ENCODE assay signal across 11 cellular contexts in the genomic region with DNA sequence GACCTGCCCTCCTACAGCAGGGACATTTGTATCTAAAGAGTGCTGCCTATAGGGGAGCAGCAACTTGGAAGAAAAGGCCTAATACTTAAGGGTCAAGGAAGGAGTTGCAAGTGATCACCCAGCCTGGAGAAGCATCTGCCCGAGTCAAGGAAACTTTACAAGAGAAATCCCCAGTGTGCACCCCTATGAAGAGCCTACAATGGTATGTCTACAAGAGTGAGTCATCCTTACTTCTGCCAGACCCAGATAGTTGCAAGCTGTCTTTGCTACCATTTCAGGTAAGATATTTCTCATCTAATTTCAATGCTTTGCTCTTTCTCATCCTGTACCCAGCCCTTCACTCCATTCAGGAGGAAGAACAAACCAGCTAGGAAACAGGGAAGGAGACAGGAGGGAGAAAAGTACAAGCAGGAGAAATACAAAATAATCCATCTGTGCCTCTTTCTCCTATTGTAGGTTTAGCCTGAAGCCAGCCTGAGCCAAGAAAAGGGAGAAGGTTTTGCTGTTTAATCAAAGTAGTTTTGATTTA. TPM values are rescaled to one million over a fixed set of nuclear protein-coding genes. Genes with fewer than 3 reads are reported as not detected.
A peak's percentile ranks its signal among the peaks of the same experiment; 100 is the strongest.
DNase-seq lines count a peak whose midpoint lies in the region; ATAC-seq and TF ChIP-seq lines count a peak whose summit lies in the region.
"Had no signal": no experiment of that assay in that cellular context is flagged by ENCODE, and none has a peak within 500 bp of the region (broad histone marks: within the 10 kb centered on the region; RNA-seq: fewer than 3 reads in every experiment).

No MANE protein-coding gene starts in this region.

- H3K27me3 Mint-ChIP-seq in activated T-cell treated with anti-CD3 and anti-CD28 coated beads, Interleukin-2, amount 50 U/mL, for 72 hours (ENCODE audit: low read depth): peaks cover 8% of the 10 kb centered on the region

- peaks cover 0 to 1% of the 10 kb centered on the region in 2 donors for H3K36me3 Mint-ChIP-seq in activated T-cell treated with anti-CD3 and anti-CD28 coated beads, Interleukin-2, amount 50 U/mL, for 72 hours (ENCODE audit: insufficient read depth in 2 of 2)
- H3K36me3 Mint-ChIP-seq: CD4-positive, alpha-beta memory T cell had no signal

- H3K9me3 ChIP-seq in upper lobe of right lung: no peaks in the 10 kb centered on the region

- TF ChIP-seq CTCF in fibroblast of the aortic adventitia (IDR thresholded peaks at IDR 0.05; ENCODE audit: insufficient read depth, low read length) (no peak), upper lobe of right lung (IDR thresholded peaks at IDR 0.05) (no peak)

- H3K27ac Mint-ChIP-seq in activated T-cell treated with anti-CD3 and anti-CD28 coated beads, Interleukin-2, amount 50 U/mL, for 72 hours: peak overlapping the region; percentile 23
- H3K27ac Mint-ChIP-seq: CD4-positive, alpha-beta memory T cell; nephron progenitor cell had no signal

- no peak for DNase-seq in activated T-cell treated with anti-CD3 and anti-CD28 coated beads, Interleukin-2, amount 50 U/mL, for 72 hours
- DNase-seq in activated T-cell treated with anti-CD3 and anti-CD28 coated beads, Interleukin-2, amount 50 U/mL, for 48 hours: no peak
- DNase-seq in RPMI7951 (ENCODE audit: low read depth) (peak; percentile 92), fibroblast of the aortic adventitia (ENCODE audit: low read depth) (peak; percentile 67), upper lobe of right lung (no peak), H7 (no peak), NCI-H2171 treated with DMSO at 0.1 percent for 48 hours (lab: John Stamatoyannopoulos, UW) (no peak), midbrain (lab: John Stamatoyannopoulos, UW) (no peak)
- DNase-seq: activated gamma-delta T cell; CD4-positive, alpha-beta memory T cell; nephron progenitor cell had no signal

- no peak overlapping the region for H3K27ac ChIP-seq in upper lobe of right lung

- peak; percentile 64 to 77 for ATAC-seq in activated T-cell treated with anti-CD3 and anti-CD28 coated beads, Interleukin-2, amount 50 U/mL, for 72 hours (replicated peaks in 1 of 2)
- peak; percentile 46 for ATAC-seq in upper lobe of right lung

- H3K4me1 Mint-ChIP-seq in activated T-cell treated with anti-CD3 and anti-CD28 coated beads, Interleukin-2, amount 50 U/mL, for 72 hours (ENCODE audit: low read depth): peaks cover 19% of the 10 kb centered on the region
- H3K4me1 Mint-ChIP-seq: CD4-positive, alpha-beta memory T cell had no signal

- intact Hi-C loops in upper lobe of right lung (cut with DNase I): no loop called here

- H3K36me3 ChIP-seq in upper lobe of right lung: no peaks in the 10 kb centered on the region
- H3K36me3 ChIP-seq in H7 (replicated peaks; ENCODE audit: control insufficient read depth, insufficient read depth, low read length): no peaks in the 10 kb centered on the region

- H3K4me1 ChIP-seq in upper lobe of right lung: no peaks in the 10 kb centered on the region

- peaks cover 0 to 1% of the 10 kb centered on the region in 2 donors for H3K9me3 Mint-ChIP-seq in activated T-cell treated with anti-CD3 and anti-CD28 coated beads, Interleukin-2, amount 50 U/mL, for 72 hours

- H3K27me3 ChIP-seq in upper lobe of right lung: no peaks in the 10 kb centered on the region
- no peaks in the 10 kb centered on the region for H3K27me3 ChIP-seq in H7 (ENCODE audit: control insufficient read depth, insufficient read depth, low read length)

- H3K4me3 Mint-ChIP-seq in activated T-cell treated with anti-CD3 and anti-CD28 coated beads, Interleukin-2, amount 50 U/mL, for 72 hours: peak overlapping the region in 1 of 2 donors; percentile 46
- H3K4me3 Mint-ChIP-seq: CD4-positive, alpha-beta memory T cell; nephron progenitor cell had no signal

- no peak overlapping the region for H3K4me3 ChIP-seq in fibroblast of the aortic adventitia (ENCODE audit: low read depth, low read length)
- H3K4me3 ChIP-seq in upper lobe of right lung: no peak overlapping the region
- H3K4me3 ChIP-seq in H7 (ENCODE audit: insufficient read depth, low read depth, low read length): no peak overlapping the region

RNA-seq across cellular contexts. Expression of gene AGR3, which starts 34.4 kb away (rescaled TPM):
- total RNA-seq in activated T-cell treated with anti-CD3 and anti-CD28 coated beads, Interleukin-2, amount 50 U/mL, for 72 hours: not detected
- not detected in 2 replicates for total RNA-seq in RPMI7951 (2014; rRNA removed; shearing (Covaris generic))
- total RNA-seq in fibroblast of the aortic adventitia (ENCODE audit: low replicate concordance) (not detected in 2 replicates), upper lobe of right lung (37.2 TPM)
- total RNA-seq in H7 (2014; rRNA removed; shearing (Covaris generic)): not detected in 2 replicates
- total RNA-seq: CD4-positive, alpha-beta memory T cell had no signal

Comparison
In these comparisons a context has a peak if more than half of its experiments do, and no peak if none do; other contexts are left out.
1. DNase-seq: peak in RPMI7951 (single experiment) and fibroblast of the aortic adventitia (single experiment); none in activated T-cell treated with anti-CD3 and anti-CD28 coated beads, Interleukin-2, amount 50 U/mL, for 72 hours (0 of 2), activated T-cell treated with anti-CD3 and anti-CD28 coated beads, Interleukin-2, amount 50 U/mL, for 48 hours (0 of 2), upper lobe of right lung (single experiment), H7 (single experiment), NCI-H2171 treated with DMSO at 0.1 percent for 48 hours (single experiment) and midbrain (single experiment).
2. RNA of gene AGR3, which starts 34.4 kb away (total RNA-seq): 37.2 TPM in upper lobe of right lung (single experiment); not detected in activated T-cell treated with anti-CD3 and anti-CD28 coated beads, Interleukin-2, amount 50 U/mL, for 72 hours, not detected in RPMI7951, not detected in fibroblast of the aortic adventitia and not detected in H7; every median in the first group is over 10 times any median in the second.